1 cellular context compared by ENCODE assay signal in the genomic region with DNA sequence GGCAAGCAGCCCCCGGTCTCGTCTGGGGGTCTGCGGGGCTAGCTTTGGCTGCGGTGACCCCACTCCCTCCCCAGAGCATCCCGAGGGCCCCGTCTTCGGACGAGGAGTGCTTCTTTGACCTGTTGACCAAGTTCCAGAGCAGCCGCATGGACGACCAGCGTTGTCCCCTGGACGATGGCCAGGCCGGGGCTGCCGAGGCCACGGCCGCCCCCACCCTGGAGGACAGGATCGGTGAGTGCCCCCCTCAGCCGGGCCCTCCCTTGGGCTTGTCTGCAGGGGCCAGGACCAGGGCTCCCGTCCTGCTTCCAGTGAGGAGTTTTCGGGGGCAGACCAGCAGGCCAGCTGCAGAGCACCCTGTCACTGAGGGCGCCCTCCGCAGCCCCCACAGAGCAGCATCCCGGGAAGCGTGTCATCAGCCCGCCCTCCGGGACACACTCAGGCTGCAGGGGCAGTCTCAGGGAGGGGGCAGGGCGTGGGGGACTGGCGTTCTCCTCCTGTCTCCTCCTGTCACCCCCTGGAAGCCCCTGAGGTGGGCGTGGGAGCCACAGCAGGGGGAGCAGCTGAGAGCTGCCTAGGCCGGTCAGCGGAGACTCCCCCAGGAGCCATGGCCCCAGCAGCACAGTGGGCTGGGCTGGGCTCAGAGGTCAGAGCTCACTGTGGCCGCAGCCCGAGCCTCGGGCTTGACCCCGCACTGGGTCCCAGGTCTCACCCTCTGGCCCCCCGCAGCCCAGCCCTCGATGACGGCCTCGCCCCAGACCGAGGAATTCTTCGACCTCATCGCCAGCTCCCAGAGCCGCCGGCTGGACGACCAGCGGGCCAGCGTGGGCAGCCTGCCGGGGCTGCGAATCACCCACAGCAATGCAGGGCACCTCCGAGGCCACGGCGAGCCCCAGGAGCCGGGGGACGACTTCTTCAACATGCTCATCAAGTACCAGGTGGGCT.
TF ChIP-seq lines count a peak whose summit lies in the region.

No MANE protein-coding gene starts in this region.

TF ChIP-seq in HEK293, 187 proteins besides CTCF, POLR2A, EP300 and RAD21 (continued from another document):
- TF ChIP-seq, protein P1, sequence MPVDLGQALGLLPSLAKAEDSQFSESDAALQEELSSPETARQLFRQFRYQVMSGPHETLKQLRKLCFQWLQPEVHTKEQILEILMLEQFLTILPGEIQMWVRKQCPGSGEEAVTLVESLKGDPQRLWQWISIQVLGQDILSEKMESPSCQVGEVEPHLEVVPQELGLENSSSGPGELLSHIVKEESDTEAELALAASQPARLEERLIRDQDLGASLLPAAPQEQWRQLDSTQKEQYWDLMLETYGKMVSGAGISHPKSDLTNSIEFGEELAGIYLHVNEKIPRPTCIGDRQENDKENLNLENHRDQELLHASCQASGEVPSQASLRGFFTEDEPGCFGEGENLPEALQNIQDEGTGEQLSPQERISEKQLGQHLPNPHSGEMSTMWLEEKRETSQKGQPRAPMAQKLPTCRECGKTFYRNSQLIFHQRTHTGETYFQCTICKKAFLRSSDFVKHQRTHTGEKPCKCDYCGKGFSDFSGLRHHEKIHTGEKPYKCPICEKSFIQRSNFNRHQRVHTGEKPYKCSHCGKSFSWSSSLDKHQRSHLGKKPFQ (tag by site-specific recombination; IDR thresholded peaks at IDR 0.05), result no peak
